In the genomic region with DNA sequence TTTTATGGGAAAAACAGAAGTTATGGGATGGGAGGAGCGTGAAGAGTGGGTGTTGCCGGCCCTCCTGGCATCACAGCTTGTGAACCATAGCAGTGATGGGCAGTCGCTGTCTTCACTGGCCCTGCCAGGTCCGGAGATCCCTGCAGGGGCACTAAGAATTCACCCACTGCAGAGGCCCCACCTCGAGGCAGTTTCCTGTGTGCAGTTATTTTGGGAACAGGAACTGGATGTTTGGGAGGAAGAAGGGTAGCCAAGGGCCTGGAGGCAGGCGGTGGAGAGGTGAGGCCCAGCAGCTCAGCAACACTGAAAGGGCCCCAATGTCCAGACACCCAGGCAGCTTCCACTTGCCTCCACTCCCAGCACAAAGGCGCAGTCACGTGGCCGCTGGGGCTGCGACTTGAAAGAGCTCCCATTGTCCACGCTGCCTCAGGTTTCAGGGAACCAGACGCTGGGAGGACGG, we compare ENCODE assay signal across 8 cellular contexts.
A peak's percentile ranks its signal among the peaks of the same experiment; 100 is the strongest.
DNase-seq lines count a peak whose midpoint lies in the region; ATAC-seq and TF ChIP-seq lines count a peak whose summit lies in the region.

No MANE protein-coding gene starts in this region.

- intact Hi-C loops in breast epithelium (cut with DNase I; ENCODE audit: low total_unique reads), result no loop called here
- intact Hi-C loops in sigmoid colon (cut with DNase I), result loop anchor here (10.0 kb wide), 1 partner anchor 414 kb away; a partner anchor contains a TSS

- DNase-seq in HCEC 1CT (peak; percentile 7), breast epithelium (ENCODE audit: low spot score in 2 of 2) (peak; percentile 79 to 94), iris pigment epithelial cell (ENCODE audit: low read depth) (peak; percentile 62), sigmoid colon (peak; percentile 92)
- no peak for DNase-seq in natural killer cell treated with Interleukin-12 subunit alpha and Interleukin-12 subunit beta and Interleukin-15 and Interleukin-18, amount 100 ng/mL, for 72 hours (ENCODE audit: low spot score)
- DNase-seq in stimulated activated CD4-positive, alpha-beta T cell treated with anti-CD3 and anti-CD28 coated beads, Interleukin-2, amount 100 ng/mL, for 24 hours, result no peak
- no peak for DNase-seq in stimulated activated CD4-positive, alpha-beta T cell treated with anti-CD3 and anti-CD28 coated beads, Interleukin-1b, Interleukin-23, amount 100 ng/mL, for 48 hours

- no peak overlapping the region for H3K27ac Mint-ChIP-seq in natural killer cell treated with Interleukin-12 subunit alpha and Interleukin-12 subunit beta and Interleukin-15 and Interleukin-18, amount 100 ng/mL, for 72 hours

- H3K36me3 Mint-ChIP-seq in natural killer cell treated with Interleukin-12 subunit alpha and Interleukin-12 subunit beta and Interleukin-15 and Interleukin-18, amount 100 ng/mL, for 72 hours, result no peaks in the 10 kb centered on the region

- no peaks in the 10 kb centered on the region for H3K36me3 ChIP-seq in breast epithelium
- no peaks in the 10 kb centered on the region for H3K36me3 ChIP-seq in sigmoid colon

- TF ChIP-seq POLR2A in breast epithelium (IDR thresholded peaks at IDR 0.05) (no peak), sigmoid colon (IDR thresholded peaks at IDR 0.05) (no peak)

- H3K27me3 ChIP-seq in breast epithelium (no peaks in the 10 kb centered on the region), sigmoid colon (no peaks in the 10 kb centered on the region)

- TF ChIP-seq CTCF in breast epithelium (IDR thresholded peaks at IDR 0.05) (peak in 1 of 3 donors; percentile 34), sigmoid colon (IDR thresholded peaks at IDR 0.05) (no peak)

- no peak for TF ChIP-seq EP300 in sigmoid colon (IDR thresholded peaks at IDR 0.05)

- H3K4me1 Mint-ChIP-seq in natural killer cell treated with Interleukin-12 subunit alpha and Interleukin-12 subunit beta and Interleukin-15 and Interleukin-18, amount 100 ng/mL, for 72 hours (ENCODE audit: low read depth in 2 of 2), result no peaks in the 10 kb centered on the region

- H3K4me3 ChIP-seq in breast epithelium (peak overlapping the region; percentile 14 to 58 (median 44)), sigmoid colon (peak overlapping the region in 3 of 4 donors; percentile 6 to 31 (median 12))

- H3K4me3 Mint-ChIP-seq in natural killer cell treated with Interleukin-12 subunit alpha and Interleukin-12 subunit beta and Interleukin-15 and Interleukin-18, amount 100 ng/mL, for 72 hours, result no peak overlapping the region

- 43 to 73% methylated on average over 13 of the region's 13 CpGs for WGBS in sigmoid colon, 2 donors

- peaks cover 15 to 40% of the 10 kb centered on the region in 2 donors for H3K27me3 Mint-ChIP-seq in natural killer cell treated with Interleukin-12 subunit alpha and Interleukin-12 subunit beta and Interleukin-15 and Interleukin-18, amount 100 ng/mL, for 72 hours

- H3K27ac ChIP-seq in breast epithelium (peak overlapping the region; percentile 93 to 97), sigmoid colon (peak overlapping the region; percentile 64 to 71 (median 69))

- ATAC-seq in natural killer cell treated with Interleukin-12 subunit alpha and Interleukin-12 subunit beta and Interleukin-15 and Interleukin-18, amount 100 ng/mL, for 72 hours, result no peak
- ATAC-seq in GM21390 (IDR thresholded peaks at IDR 0.05; ENCODE audit: unreplicated experiment), result no peak

- H3K9me3 ChIP-seq in breast epithelium (no peaks in the 10 kb centered on the region), sigmoid colon (no peaks in the 10 kb centered on the region)

- no peaks in the 10 kb centered on the region for H3K9me3 Mint-ChIP-seq in natural killer cell treated with Interleukin-12 subunit alpha and Interleukin-12 subunit beta and Interleukin-15 and Interleukin-18, amount 100 ng/mL, for 72 hours

- H3K4me1 ChIP-seq in breast epithelium (peaks cover 3 to 19% of the 10 kb centered on the region in 2 donors), sigmoid colon (peaks cover 0 to 20% (median 16%) of the 10 kb centered on the region in 4 donors)

Comparison
In these comparisons a context has a peak if more than half of its experiments do, and no peak if none do; other contexts are left out.
1. DNase-seq: peak in HCEC 1CT (single experiment), breast epithelium (2 of 2), iris pigment epithelial cell (single experiment) and sigmoid colon (single experiment); none in natural killer cell treated with Interleukin-12 subunit alpha and Interleukin-12 subunit beta and Interleukin-15 and Interleukin-18, amount 100 ng/mL, for 72 hours (single experiment), stimulated activated CD4-positive, alpha-beta T cell treated with anti-CD3 and anti-CD28 coated beads, Interleukin-2, amount 100 ng/mL, for 24 hours (0 of 2) and stimulated activated CD4-positive, alpha-beta T cell treated with anti-CD3 and anti-CD28 coated beads, Interleukin-1b, Interleukin-23, amount 100 ng/mL, for 48 hours (single experiment).